In genomic region chr19:47230122-47230920, GRCh38 we compare ENCODE assay signal across 1 cellular context.
TF ChIP-seq lines count a peak whose summit lies in the region.

No MANE protein-coding gene starts in this region.

TF ChIP-seq in K562, 482 proteins besides CTCF, POLR2A, EP300 and RAD21 (continued from another document and continues in another):
- TF ChIP-seq MBD1 (CRISPR knock-in tag; IDR thresholded peaks at IDR 0.05) (no peak), ELF2 (CRISPR knock-in tag; IDR thresholded peaks at IDR 0.05) (no peak), EZH2 (IDR thresholded peaks at IDR 0.05; ENCODE audit: borderline replicate concordance, low read depth, low read length) (no peak), ZNF707 (CRISPR knock-in tag; conservative IDR thresholded peaks at IDR 0.05) (no peak), ZNF79 (CRISPR knock-in tag; IDR thresholded peaks at IDR 0.05; ENCODE audit: low read depth) (no peak), ZNF398 (CRISPR knock-in tag; IDR thresholded peaks at IDR 0.05) (no peak), ZFP36 (IDR thresholded peaks at IDR 0.05; ENCODE audit: low read depth, low read length, partially characterized antibody) (peak; percentile 99), ZNF583 (CRISPR knock-in tag; IDR thresholded peaks at IDR 0.05) (0 out of 2 replicates have a peak, but pooled peaks have one; percentile 15), HIVEP1 (CRISPR knock-in tag; IDR thresholded peaks at IDR 0.05) (no peak), ZBTB5 (IDR thresholded peaks at IDR 0.05) (0 out of 2 replicates have a peak, but pooled peaks have one; percentile 67), NFYB (IDR thresholded peaks at IDR 0.05; ENCODE audit: extremely low read depth, insufficient read length) (no peak), MECOM (CRISPR knock-in tag; IDR thresholded peaks at IDR 0.05) (no peak), RBFOX2 (IDR thresholded peaks at IDR 0.05; ENCODE audit: low read depth, low read length) (peak; percentile 84), ZNF224 (CRISPR knock-in tag; IDR thresholded peaks at IDR 0.05) (no peak), HOXB6 (CRISPR knock-in tag; IDR thresholded peaks at IDR 0.05; ENCODE audit: borderline replicate concordance) (no peak), PTRF (tag; IDR thresholded peaks at IDR 0.05) (no peak), ZC3H11A (IDR thresholded peaks at IDR 0.05; ENCODE audit: low read depth, low read length) (no peak), JUND (IDR thresholded peaks at IDR 0.05; ENCODE audit: borderline replicate concordance, low read depth, low read length) (no peak; the same call in 1 of the 2 replicates), JUND (tag; IDR thresholded peaks at IDR 0.05; ENCODE audit: borderline replicate concordance, low read depth, low read length) (no peak), RAD51 (IDR thresholded peaks at IDR 0.05; ENCODE audit: borderline replicate concordance, low read depth) (no peak), TEAD1 (CRISPR knock-in tag; IDR thresholded peaks at IDR 0.05) (no peak), ZNF41 (CRISPR knock-in tag; conservative IDR thresholded peaks at IDR 0.05) (no peak), BCOR (IDR thresholded peaks at IDR 0.05) (peak; percentile 93), CLOCK (CRISPR knock-in tag; IDR thresholded peaks at IDR 0.05; ENCODE audit: borderline replicate concordance) (no peak), ZNF717 (CRISPR knock-in tag; IDR thresholded peaks at IDR 0.05) (no peak), GMEB1 (CRISPR knock-in tag; IDR thresholded peaks at IDR 0.05) (0 out of 2 replicates have a peak, but pooled peaks have one; percentile 37), TAF9B (IDR thresholded peaks at IDR 0.05; ENCODE audit: partially characterized antibody) (no peak), NCOA6 (IDR thresholded peaks at IDR 0.05) (no peak), ZNF778 (CRISPR knock-in tag; IDR thresholded peaks at IDR 0.05) (no peak), FOXP4 (CRISPR knock-in tag; IDR thresholded peaks at IDR 0.05; ENCODE audit: borderline replicate concordance) (peak; percentile 81; the same call in 1 of the 2 replicates), BHLHE40 (IDR thresholded peaks at IDR 0.05; ENCODE audit: low read length) (no peak; the same call in 1 of the 2 replicates), ATF4 (CRISPR knock-in tag; IDR thresholded peaks at IDR 0.05) (no peak), FOXM1 (IDR thresholded peaks at IDR 0.05; ENCODE audit: low read depth) (no peak), FOXM1 (CRISPR knock-in tag; IDR thresholded peaks at IDR 0.05; ENCODE audit: low read depth) (no peak), OTX1 (CRISPR knock-in tag; IDR thresholded peaks at IDR 0.05) (0 out of 2 replicates have a peak, but pooled peaks have one; percentile 75), ZNF75A (CRISPR knock-in tag; IDR thresholded peaks at IDR 0.05) (no peak), ZNF197 (CRISPR knock-in tag; IDR thresholded peaks at IDR 0.05; ENCODE audit: low read depth) (no peak), GTF3C2 (IDR thresholded peaks at IDR 0.05; ENCODE audit: borderline replicate concordance, extremely low read depth, insufficient read length) (peak; percentile 47), E2F5 (CRISPR knock-in tag; IDR thresholded peaks at IDR 0.05) (no peak), PPARD (CRISPR knock-in tag; IDR thresholded peaks at IDR 0.05) (no peak), HNRNPL (IDR thresholded peaks at IDR 0.05; ENCODE audit: low read depth, low read length) (0 out of 2 replicates have a peak, but pooled peaks have one; percentile 26), CEBPZ (IDR thresholded peaks at IDR 0.05; ENCODE audit: borderline replicate concordance, low read depth, low read length) (no peak), TCFL5 (CRISPR knock-in tag; conservative IDR thresholded peaks at IDR 0.05) (no peak), XRCC3 (IDR thresholded peaks at IDR 0.05) (no peak)
